In the genomic region with DNA sequence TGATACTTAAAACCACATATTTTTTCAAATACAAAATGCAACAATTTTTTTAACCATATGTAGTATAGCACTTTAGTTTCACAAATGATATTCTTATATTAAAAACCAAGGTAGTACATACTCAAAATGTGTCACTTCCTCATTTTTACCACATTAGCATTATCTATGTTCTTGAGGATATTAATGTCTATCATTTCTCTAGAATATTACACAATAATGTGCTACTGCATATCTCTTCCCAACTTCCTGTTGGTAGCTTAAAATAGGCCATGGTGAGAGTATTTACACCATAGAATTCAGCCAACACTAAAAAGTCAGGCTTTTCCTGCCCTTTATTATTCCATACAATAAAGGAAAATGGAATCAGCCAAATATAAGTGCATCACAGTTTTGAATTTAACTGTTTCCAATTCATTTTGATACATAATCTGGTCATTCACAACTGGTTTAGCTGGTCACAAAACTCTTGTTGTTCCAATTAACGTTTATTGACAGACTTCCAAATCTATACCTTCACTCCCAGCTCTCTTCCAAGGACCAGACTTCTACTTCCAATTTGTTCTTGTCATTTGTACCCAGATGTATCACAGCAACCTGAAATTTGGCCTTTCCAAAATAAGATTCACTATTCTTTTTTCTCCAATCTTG, we compare ENCODE assay signal across 1 cellular context.
TF ChIP-seq lines count a peak whose summit lies in the region.

No MANE protein-coding gene starts in this region.

TF ChIP-seq in HEK293, 187 proteins besides CTCF, POLR2A, EP300 and RAD21 (continued from another document):
- TF ChIP-seq, protein P1, sequence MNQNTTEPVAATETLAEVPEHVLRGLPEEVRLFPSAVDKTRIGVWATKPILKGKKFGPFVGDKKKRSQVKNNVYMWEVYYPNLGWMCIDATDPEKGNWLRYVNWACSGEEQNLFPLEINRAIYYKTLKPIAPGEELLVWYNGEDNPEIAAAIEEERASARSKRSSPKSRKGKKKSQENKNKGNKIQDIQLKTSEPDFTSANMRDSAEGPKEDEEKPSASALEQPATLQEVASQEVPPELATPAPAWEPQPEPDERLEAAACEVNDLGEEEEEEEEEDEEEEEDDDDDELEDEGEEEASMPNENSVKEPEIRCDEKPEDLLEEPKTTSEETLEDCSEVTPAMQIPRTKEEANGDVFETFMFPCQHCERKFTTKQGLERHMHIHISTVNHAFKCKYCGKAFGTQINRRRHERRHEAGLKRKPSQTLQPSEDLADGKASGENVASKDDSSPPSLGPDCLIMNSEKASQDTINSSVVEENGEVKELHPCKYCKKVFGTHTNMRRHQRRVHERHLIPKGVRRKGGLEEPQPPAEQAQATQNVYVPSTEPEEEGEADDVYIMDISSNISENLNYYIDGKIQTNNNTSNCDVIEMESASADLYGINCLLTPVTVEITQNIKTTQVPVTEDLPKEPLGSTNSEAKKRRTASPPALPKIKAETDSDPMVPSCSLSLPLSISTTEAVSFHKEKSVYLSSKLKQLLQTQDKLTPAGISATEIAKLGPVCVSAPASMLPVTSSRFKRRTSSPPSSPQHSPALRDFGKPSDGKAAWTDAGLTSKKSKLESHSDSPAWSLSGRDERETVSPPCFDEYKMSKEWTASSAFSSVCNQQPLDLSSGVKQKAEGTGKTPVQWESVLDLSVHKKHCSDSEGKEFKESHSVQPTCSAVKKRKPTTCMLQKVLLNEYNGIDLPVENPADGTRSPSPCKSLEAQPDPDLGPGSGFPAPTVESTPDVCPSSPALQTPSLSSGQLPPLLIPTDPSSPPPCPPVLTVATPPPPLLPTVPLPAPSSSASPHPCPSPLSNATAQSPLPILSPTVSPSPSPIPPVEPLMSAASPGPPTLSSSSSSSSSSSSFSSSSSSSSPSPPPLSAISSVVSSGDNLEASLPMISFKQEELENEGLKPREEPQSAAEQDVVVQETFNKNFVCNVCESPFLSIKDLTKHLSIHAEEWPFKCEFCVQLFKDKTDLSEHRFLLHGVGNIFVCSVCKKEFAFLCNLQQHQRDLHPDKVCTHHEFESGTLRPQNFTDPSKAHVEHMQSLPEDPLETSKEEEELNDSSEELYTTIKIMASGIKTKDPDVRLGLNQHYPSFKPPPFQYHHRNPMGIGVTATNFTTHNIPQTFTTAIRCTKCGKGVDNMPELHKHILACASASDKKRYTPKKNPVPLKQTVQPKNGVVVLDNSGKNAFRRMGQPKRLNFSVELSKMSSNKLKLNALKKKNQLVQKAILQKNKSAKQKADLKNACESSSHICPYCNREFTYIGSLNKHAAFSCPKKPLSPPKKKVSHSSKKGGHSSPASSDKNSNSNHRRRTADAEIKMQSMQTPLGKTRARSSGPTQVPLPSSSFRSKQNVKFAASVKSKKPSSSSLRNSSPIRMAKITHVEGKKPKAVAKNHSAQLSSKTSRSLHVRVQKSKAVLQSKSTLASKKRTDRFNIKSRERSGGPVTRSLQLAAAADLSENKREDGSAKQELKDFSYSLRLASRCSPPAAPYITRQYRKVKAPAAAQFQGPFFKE (tag by site-specific recombination; IDR thresholded peaks at IDR 0.05; ENCODE audit: borderline replicate concordance): no peak
- TF ChIP-seq MZF1 (tag by site-specific recombination; IDR thresholded peaks at IDR 0.05; ENCODE audit: borderline replicate concordance): no peak
- TF ChIP-seq, protein P2, sequence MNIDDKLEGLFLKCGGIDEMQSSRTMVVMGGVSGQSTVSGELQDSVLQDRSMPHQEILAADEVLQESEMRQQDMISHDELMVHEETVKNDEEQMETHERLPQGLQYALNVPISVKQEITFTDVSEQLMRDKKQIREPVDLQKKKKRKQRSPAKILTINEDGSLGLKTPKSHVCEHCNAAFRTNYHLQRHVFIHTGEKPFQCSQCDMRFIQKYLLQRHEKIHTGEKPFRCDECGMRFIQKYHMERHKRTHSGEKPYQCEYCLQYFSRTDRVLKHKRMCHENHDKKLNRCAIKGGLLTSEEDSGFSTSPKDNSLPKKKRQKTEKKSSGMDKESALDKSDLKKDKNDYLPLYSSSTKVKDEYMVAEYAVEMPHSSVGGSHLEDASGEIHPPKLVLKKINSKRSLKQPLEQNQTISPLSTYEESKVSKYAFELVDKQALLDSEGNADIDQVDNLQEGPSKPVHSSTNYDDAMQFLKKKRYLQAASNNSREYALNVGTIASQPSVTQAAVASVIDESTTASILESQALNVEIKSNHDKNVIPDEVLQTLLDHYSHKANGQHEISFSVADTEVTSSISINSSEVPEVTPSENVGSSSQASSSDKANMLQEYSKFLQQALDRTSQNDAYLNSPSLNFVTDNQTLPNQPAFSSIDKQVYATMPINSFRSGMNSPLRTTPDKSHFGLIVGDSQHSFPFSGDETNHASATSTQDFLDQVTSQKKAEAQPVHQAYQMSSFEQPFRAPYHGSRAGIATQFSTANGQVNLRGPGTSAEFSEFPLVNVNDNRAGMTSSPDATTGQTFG (tag by site-specific recombination; IDR thresholded peaks at IDR 0.05; ENCODE audit: borderline replicate concordance): no peak
- TF ChIP-seq ZNF174 (tag by site-specific recombination; IDR thresholded peaks at IDR 0.05): no peak
- TF ChIP-seq, protein P3, sequence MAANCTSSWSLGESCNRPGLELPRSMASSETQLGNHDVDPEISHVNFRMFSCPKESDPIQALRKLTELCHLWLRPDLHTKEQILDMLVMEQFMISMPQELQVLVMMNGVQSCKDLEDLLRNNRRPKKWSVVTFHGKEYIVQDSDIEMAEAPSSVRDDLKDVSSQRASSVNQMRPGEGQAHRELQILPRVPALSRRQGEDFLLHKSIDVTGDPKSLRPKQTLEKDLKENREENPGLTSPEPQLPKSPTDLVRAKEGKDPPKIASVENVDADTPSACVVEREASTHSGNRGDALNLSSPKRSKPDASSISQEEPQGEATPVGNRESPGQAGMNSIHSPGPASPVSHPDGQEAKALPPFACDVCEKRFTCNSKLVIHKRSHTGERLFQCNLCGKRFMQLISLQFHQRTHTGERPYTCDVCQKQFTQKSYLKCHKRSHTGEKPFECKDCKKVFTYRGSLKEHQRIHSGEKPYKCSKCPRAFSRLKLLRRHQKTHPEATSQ (tag by site-specific recombination; IDR thresholded peaks at IDR 0.05): no peak
- TF ChIP-seq, protein P4, sequence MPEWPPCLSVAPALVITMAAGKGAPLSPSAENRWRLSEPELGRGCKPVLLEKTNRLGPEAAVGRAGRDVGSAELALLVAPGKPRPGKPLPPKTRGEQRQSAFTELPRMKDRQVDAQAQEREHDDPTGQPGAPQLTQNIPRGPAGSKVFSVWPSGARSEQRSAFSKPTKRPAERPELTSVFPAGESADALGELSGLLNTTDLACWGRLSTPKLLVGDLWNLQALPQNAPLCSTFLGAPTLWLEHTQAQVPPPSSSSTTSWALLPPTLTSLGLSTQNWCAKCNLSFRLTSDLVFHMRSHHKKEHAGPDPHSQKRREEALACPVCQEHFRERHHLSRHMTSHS (tag by site-specific recombination; IDR thresholded peaks at IDR 0.05): no peak
